ENCODE assay signal across 8 cellular contexts in the genomic region with DNA sequence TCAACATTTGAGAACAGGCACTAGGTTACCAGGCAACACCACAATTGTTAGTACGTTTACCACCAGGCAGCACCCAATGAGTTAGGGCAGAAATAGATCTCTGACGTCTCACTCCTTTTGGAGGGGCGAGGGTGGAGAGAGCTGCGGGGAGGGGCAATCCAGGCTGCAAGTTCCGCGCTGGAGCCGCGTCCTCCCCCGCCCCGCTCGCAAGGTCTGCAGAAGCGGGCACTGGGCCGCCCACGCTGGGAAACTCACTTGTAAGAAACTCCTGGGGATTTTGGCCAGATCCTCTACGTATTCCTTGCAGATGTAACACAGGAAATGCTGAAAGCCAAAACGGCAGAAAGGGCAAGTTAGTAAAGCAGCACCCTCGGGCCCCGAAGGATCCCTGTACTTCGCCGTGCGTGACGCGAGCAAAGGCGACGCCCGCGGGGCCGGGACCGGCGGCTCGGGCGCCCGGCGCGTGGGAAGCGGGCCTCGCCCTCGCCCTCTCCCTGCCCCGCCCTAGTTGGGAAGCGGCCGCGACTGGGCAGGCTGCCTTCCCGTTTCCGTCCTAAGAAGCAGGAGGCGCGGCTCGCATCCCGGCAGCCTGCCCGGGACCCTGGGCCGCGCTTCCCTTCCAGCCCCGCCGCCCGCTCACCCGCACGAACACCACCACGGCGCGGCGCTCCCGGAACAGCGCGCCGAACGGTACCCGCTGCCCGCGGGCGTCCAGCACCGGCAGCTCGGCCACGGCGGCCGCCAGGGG. TPM values are rescaled to one million over a fixed set of nuclear protein-coding genes. Genes with fewer than 3 reads are reported as not detected.
DNase-seq lines count a peak whose midpoint lies in the region; ATAC-seq lines count a peak whose summit lies in the region.

No MANE protein-coding gene starts in this region.

- H3K27me3 ChIP-seq in SJSA1 (replicated peaks) (no peaks in the 10 kb centered on the region), subcutaneous abdominal adipose tissue (ENCODE audit: control insufficient read depth in 5 of 5, insufficient read depth in 4 of 5, low read length in 5 of 5) (no peaks in the 10 kb centered on the region)

- peak overlapping the region; percentile 3 to 86 (median 62) for H3K9ac ChIP-seq in subcutaneous abdominal adipose tissue (ENCODE audit: low read length in 5 of 5)

- no peaks in the 10 kb centered on the region; the same call in 1 of the 2 replicates for H3K4me1 ChIP-seq in SJSA1 (replicated peaks)
- peaks cover 6 to 26% (median 24%) of the 10 kb centered on the region in 5 donors for H3K4me1 ChIP-seq in subcutaneous abdominal adipose tissue (ENCODE audit: control insufficient read depth in 5 of 5, insufficient read depth in 5 of 5, low read length in 5 of 5)

- peak; percentile 58 for ATAC-seq in GM21529 (IDR thresholded peaks at IDR 0.05; ENCODE audit: unreplicated experiment)

- H3K36me3 ChIP-seq in SJSA1 (peaks cover 30% of the 10 kb centered on the region), subcutaneous abdominal adipose tissue (ENCODE audit: control insufficient read depth in 5 of 5, insufficient read depth in 5 of 5, low read length in 5 of 5) (peaks cover 6 to 20% (median 14%) of the 10 kb centered on the region in 5 donors)

- DNase-seq in Caki2 (ENCODE audit: low read depth), result peak; percentile 83
- DNase-seq in Kasumi-1 (lab: John Stamatoyannopoulos, UW), result peak; percentile 59 to 65
- peak; percentile 78 to 83 for DNase-seq in SJSA1 (ENCODE audit: low read depth in 1 of 2, low spot score in 2 of 2)
- peak; percentile 59 for DNase-seq in activated naive CD4-positive, alpha-beta T cell treated with anti-CD3 and anti-CD28 coated beads, Interleukin-2, amount 50 U/mL, for 16 hours
- peak; percentile 72 for DNase-seq in globus pallidus (ENCODE audit: low spot score)
- DNase-seq in non-pigmented ciliary epithelial cell (ENCODE audit: low read depth), result peak; percentile 55

- H3K27ac ChIP-seq in SJSA1, result peak overlapping the region; percentile 91
- peak overlapping the region; percentile 83 for H3K27ac ChIP-seq in subcutaneous abdominal adipose tissue (ENCODE audit: low read depth, low read length)

- in situ Hi-C loops in Caki2 (cut with HindIII; ENCODE audit: low pct_unique_long_range_greater_than_20kb, low sequenced_read_pairs), result no loop called here

- H3K4me3 ChIP-seq in SJSA1 (peak overlapping the region; percentile 87), subcutaneous abdominal adipose tissue (ENCODE audit: low read depth in 1 of 5, low read length in 5 of 5) (peak overlapping the region; percentile 65 to 74 (median 71))

- H3K9me3 ChIP-seq in SJSA1 (replicated peaks) (no peaks in the 10 kb centered on the region), subcutaneous abdominal adipose tissue (ENCODE audit: control insufficient read depth in 5 of 5, low read length in 5 of 5) (no peaks in the 10 kb centered on the region)

RNA-seq across cellular contexts. Expression of a gene that starts 0.5 kb away (rescaled TPM):
- total RNA-seq in Caki2 (2014; rRNA removed; shearing (Covaris generic); ENCODE audit: low replicate concordance), result 17.0 and 24.2 TPM in 2 replicates
- 9.5 and 27.5 TPM in 2 replicates for total RNA-seq in SJSA1 (2014; rRNA removed; shearing (Covaris generic))

RNA-seq across cellular contexts. Expression of a gene that starts 35.0 kb away (rescaled TPM):
- 15.1 and 19.9 TPM in 2 replicates for total RNA-seq in Caki2 (2014; rRNA removed; shearing (Covaris generic); ENCODE audit: low replicate concordance)
- 22.2 and 33.8 TPM in 2 replicates for total RNA-seq in SJSA1 (2014; rRNA removed; shearing (Covaris generic))

Comparison
In these comparisons a context has a peak if more than half of its experiments do, and no peak if none do; other contexts are left out.
1. Peak in every context shown above with its lines: DNase-seq, ATAC-seq, H3K4me3 ChIP-seq and H3K27ac ChIP-seq.